In the genomic region with DNA sequence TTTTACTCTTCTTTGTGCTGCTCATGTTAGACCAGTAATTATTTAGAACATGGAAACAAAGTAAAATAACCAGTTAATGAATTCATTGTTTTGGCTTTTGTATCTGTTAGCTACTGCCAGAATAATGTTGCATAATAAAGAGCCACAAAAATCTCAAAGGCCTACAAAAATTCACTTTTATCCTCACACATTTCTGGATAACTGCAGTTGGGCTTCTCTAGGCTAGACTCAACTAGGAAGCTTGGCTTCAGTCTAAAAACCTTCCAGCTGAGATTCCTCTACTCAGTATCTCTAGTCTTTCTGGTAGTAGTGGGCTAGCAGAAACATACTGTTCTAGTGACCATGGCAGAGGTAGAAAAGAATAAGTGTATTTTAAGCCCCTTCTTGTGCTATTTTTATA, we compare ENCODE assay signal across 1 cellular context.
TF ChIP-seq lines count a peak whose summit lies in the region.

No MANE protein-coding gene starts in this region.

TF ChIP-seq in IMR-90, 13 proteins besides CTCF, POLR2A, EP300 and RAD21 (continued from another document):
- TF ChIP-seq BHLHE40 (IDR thresholded peaks at IDR 0.05; ENCODE audit: low read depth, low read length) (no peak), SMC3 (IDR thresholded peaks at IDR 0.05; ENCODE audit: low read depth, low read length) (no peak), FOS (IDR thresholded peaks at IDR 0.05; ENCODE audit: low read depth, low read length) (no peak), MAFK (IDR thresholded peaks at IDR 0.05; ENCODE audit: low read depth, low read length) (no peak)
- TF ChIP-seq, protein P1, sequence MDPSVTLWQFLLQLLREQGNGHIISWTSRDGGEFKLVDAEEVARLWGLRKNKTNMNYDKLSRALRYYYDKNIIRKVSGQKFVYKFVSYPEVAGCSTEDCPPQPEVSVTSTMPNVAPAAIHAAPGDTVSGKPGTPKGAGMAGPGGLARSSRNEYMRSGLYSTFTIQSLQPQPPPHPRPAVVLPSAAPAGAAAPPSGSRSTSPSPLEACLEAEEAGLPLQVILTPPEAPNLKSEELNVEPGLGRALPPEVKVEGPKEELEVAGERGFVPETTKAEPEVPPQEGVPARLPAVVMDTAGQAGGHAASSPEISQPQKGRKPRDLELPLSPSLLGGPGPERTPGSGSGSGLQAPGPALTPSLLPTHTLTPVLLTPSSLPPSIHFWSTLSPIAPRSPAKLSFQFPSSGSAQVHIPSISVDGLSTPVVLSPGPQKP (IDR thresholded peaks at IDR 0.05; ENCODE audit: borderline replicate concordance, low read depth, low read length) = no peak
TF ChIP-seq in IMR-90: peak in this region for 0.
